Comparison of ENCODE assay signal across 8 cellular contexts in the genomic region with DNA sequence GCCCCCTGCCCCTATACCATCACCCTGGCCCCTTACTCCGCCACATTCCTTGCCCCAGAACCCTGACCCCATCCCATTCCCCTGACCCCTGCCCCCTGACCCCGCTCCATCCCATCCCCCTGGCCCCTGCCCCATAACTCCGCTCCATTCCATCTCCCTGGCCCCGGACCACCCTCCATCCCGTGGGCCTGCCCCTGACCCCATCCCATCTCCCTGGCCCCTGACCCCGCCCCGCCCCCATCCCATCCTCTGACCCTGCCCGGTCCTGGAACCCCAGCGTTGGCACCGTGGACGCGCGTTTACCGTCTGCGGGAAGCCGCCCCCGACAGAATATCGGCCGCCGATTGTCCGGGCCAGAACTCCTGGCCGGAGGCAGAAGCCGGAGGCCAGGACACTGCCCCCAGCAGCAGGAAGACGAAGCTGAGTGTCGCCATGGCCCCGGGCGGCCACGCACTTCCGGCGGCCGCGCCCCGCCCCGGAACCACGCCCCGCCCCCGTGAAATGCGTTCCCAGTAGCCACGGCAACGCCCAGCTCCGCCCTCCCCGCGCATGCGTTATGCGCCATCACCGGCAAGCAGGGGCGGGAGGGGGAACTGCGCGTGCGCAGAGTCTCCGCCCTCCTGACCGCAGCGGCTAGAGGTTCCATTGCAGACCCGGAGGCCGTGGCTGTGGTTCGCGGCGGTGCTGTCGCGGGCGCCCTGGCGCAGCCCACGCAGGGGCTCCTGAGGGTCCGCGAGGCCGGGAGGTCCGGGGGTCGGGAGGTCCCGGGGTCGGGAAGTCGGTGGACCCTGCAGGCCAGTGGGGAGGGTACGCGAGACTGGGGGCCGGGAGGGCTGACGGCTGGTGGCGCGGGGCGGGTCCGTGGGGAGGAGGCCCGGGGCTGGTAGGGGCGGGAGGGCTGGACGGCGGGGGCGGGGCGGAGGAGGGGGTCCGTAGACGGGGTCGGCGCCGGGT. TPM values are rescaled to one million over a fixed set of nuclear protein-coding genes. Genes with fewer than 3 reads are reported as not detected.
A peak's percentile ranks its signal among the peaks of the same experiment; 100 is the strongest.
DNase-seq lines count a peak whose midpoint lies in the region; ATAC-seq and TF ChIP-seq lines count a peak whose summit lies in the region.

A gene with protein sequence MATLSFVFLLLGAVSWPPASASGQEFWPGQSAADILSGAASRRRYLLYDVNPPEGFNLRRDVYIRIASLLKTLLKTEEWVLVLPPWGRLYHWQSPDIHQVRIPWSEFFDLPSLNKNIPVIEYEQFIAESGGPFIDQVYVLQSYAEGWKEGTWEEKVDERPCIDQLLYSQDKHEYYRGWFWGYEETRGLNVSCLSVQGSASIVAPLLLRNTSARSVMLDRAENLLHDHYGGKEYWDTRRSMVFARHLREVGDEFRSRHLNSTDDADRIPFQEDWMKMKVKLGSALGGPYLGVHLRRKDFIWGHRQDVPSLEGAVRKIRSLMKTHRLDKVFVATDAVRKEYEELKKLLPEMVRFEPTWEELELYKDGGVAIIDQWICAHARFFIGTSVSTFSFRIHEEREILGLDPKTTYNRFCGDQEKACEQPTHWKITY (minus strand): TSS at position 458 of the 954 bp plus-strand sequence. CDS start 24 bp downstream, at position 434.

- ATAC-seq in GM21529 (IDR thresholded peaks at IDR 0.05; ENCODE audit: unreplicated experiment): peak; percentile 76

- intact Hi-C loops in OCI-LY7 (cut with micrococcal nuclease; ENCODE audit: unreplicated experiment): loop anchor here (1.0 kb wide), 1 partner anchor 135 kb away; no protein-coding TSS in a partner anchor

- H3K4me2 ChIP-seq in OCI-LY7 (ENCODE audit: low read length): peak within 1 kb of the TSS; percentile 67

- H3K36me3 Mint-ChIP-seq in IgD-negative memory B cell (no peaks in the 10 kb centered on the region), mesothelial cell of epicardium (peaks cover 11% of the 10 kb centered on the region)

- DNase-seq in DMS 273 (lab: John Stamatoyannopoulos, UW; ENCODE audit: unreplicated experiment) (peak; percentile 97), OCI-LY7 (ENCODE audit: low spot score) (peak; percentile 95), mesothelial cell of epicardium (ENCODE audit: low spot score in 2 of 2, unreplicated experiment in 2 of 2) (peak; percentile 98 to 100)
- DNase-seq in activated CD8-positive, alpha-beta memory T cell treated with anti-CD3 and anti-CD28 coated beads, Interleukin-2, amount 50 U/mL, for 48 hours: peak; percentile 100
- peak; percentile 94 to 98 for DNase-seq in stimulated activated CD8-positive, alpha-beta memory T cell treated with anti-CD3 and anti-CD28 coated beads, Interleukin-15, amount 100 ng/mL, for 4 hours (ENCODE audit: low read depth in 2 of 2)

- H3K9me3 ChIP-seq in OCI-LY7 (ENCODE audit: low read length): no peaks in the 10 kb centered on the region

- H3K9me2 ChIP-seq in OCI-LY7 (ENCODE audit: insufficient read depth, low read length): no peaks in the 10 kb centered on the region

- H4K20me1 ChIP-seq in OCI-LY7 (ENCODE audit: insufficient read depth, low read length): no peaks in the 10 kb centered on the region

- H3K27me3 Mint-ChIP-seq in IgD-negative memory B cell (no peaks in the 10 kb centered on the region), mesothelial cell of epicardium (ENCODE audit: low read depth) (no peaks in the 10 kb centered on the region)

- peak within 1 kb of the TSS; percentile 78 to 94 (median 88) for H3K4me3 Mint-ChIP-seq in IgD-negative memory B cell
- peak within 1 kb of the TSS; percentile 78 for H3K4me3 Mint-ChIP-seq in mesothelial cell of epicardium

- H3K36me3 ChIP-seq in OCI-LY7 (ENCODE audit: insufficient read depth, low read length): peaks cover 12% of the 10 kb centered on the region; the same call in 1 of the 2 replicates

- CTCF ChIA-PET in OCI-LY7 (lab: Charles Lee; ENCODE audit: unreplicated experiment): interaction anchor here (0.6 kb wide), 2 partner anchors 77 to 146 kb away, joined by 3 to 13 read pairs; no protein-coding TSS in a partner anchor

- H3K27ac Mint-ChIP-seq in IgD-negative memory B cell (peak within 1 kb of the TSS; percentile 84 to 97 (median 92)), mesothelial cell of epicardium (peak within 1 kb of the TSS; percentile 64)

- H3K4me3 ChIP-seq in OCI-LY7 (ENCODE audit: low read depth, low read length, poor library complexity, severe bottlenecking): peak within 1 kb of the TSS; percentile 93

- H3K4me1 Mint-ChIP-seq in IgD-negative memory B cell (peaks cover 2 to 10% (median 6%) of the 10 kb centered on the region in 3 donors), mesothelial cell of epicardium (peaks cover 29% of the 10 kb centered on the region)

- H3K79me2 ChIP-seq in OCI-LY7 (ENCODE audit: insufficient read depth, low read depth, low read length): no peaks in the 10 kb centered on the region

- no TSS peak for BruUV-seq in OCI-LY7 (replicated peaks; lab: Mats Ljungman, UMichigan)

- no peak within 1 kb of the TSS for H3K27ac ChIP-seq in OCI-LY7 (ENCODE audit: low read depth, low read length, poor library complexity, severe bottlenecking)

- in situ Hi-C loops in endometrial microvascular endothelial cells (cut with HindIII; ENCODE audit: inconsistent ontology term, low pct_unique_long_range_greater_than_20kb, low sequenced_read_pairs): no loop called here

- H2AFZ ChIP-seq in OCI-LY7 (ENCODE audit: low read length): 0 out of 2 replicates have a peak within 1 kb of the TSS, but pooled peaks have one; percentile 26

- TF ChIP-seq CTCF in OCI-LY7 (conservative IDR thresholded peaks at IDR 0.05; ENCODE audit: low read length): no peak
- TF ChIP-seq CTCF in mesothelial cell of epicardium (IDR thresholded peaks at IDR 0.05; ENCODE audit: unreplicated experiment): no peak

- H3K4me1 ChIP-seq in OCI-LY7 (ENCODE audit: insufficient read depth, low read length, poor library complexity, severe bottlenecking): no peaks in the 10 kb centered on the region

- POLR2A ChIA-PET in OCI-LY7 (lab: Charles Lee): interaction anchor here (0.5 to 0.9 kb wide), 7 partner anchors 10 to 434 kb away, joined by 3 to 5 read pairs (median 4); no protein-coding TSS in a partner anchor

- H3K9me3 Mint-ChIP-seq in IgD-negative memory B cell (no peaks in the 10 kb centered on the region), mesothelial cell of epicardium (no peaks in the 10 kb centered on the region)

RNA-seq across cellular contexts. Expression of the gene that starts here (rescaled TPM):
- polyA plus RNA-seq in IgD-negative memory B cell: 5.9 TPM
- 14.4 and 20.5 TPM in 2 replicates for total RNA-seq in OCI-LY7 (2014; rRNA removed; shearing (Covaris generic))
- total RNA-seq in OCI-LY7 (2022) (17.0 and 20.4 TPM in 2 replicates), endometrial microvascular endothelial cells (ENCODE audit: inconsistent ontology term) (25.5 TPM), mesothelial cell of epicardium (62.5 to 64.7 TPM (median 63.4 TPM) in 3 replicates)
